Comparison of ENCODE assay signal across 8 cellular contexts in the genomic region with DNA sequence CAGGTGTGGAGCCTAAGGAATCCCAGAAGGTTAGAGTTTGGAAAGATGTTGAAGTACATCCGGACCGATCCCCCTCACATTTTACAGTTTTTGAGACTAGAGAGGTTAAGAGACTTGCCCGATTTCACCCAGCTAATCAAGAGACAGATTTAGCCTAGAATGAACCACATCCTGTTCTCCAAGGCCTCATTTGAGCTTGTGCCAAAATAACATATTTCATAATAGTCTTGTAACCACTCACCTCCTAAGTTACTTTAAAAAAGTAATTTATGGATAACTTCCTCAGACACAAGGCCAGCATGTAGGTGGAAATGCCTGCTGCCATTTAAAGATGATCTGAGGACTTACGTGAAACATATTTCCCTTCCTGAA. TPM values are rescaled to one million over a fixed set of nuclear protein-coding genes. Genes with fewer than 3 reads are reported as not detected.
DNase-seq lines count a peak whose midpoint lies in the region; ATAC-seq and TF ChIP-seq lines count a peak whose summit lies in the region.

No MANE protein-coding gene starts in this region.

- H3K4me3 ChIP-seq in suprapubic skin (no peak overlapping the region), aorta (ENCODE audit: low read length in 2 of 2) (no peak overlapping the region)

- H3K9me3 ChIP-seq in suprapubic skin (no peaks in the 10 kb centered on the region), aorta (ENCODE audit: control insufficient read depth, low read length) (no peaks in the 10 kb centered on the region)

- H3K36me3 ChIP-seq in suprapubic skin = no peaks in the 10 kb centered on the region
- H3K36me3 ChIP-seq in aorta (ENCODE audit: control insufficient read depth in 1 of 2, insufficient read depth in 2 of 2, low read length in 1 of 2) = no peaks in the 10 kb centered on the region

- intact Hi-C loops in aorta (cut with DNase I) = no loop called here

- ATAC-seq in GM18498 (IDR thresholded peaks at IDR 0.05; ENCODE audit: unreplicated experiment) (peak; percentile 50), HG02943 (IDR thresholded peaks at IDR 0.05; ENCODE audit: low read depth, unreplicated experiment) (peak; percentile 41), aorta (ENCODE audit: low FRiP score) (no peak)

- peak; percentile 47 for DNase-seq in SIG-M5 (lab: John Stamatoyannopoulos, UW)
- peak; percentile 85 for DNase-seq in fibroblast of peridontal ligament (ENCODE audit: extremely low read depth)
- DNase-seq in suprapubic skin (ENCODE audit: low spot score in 2 of 2) = no peak
- DNase-seq in aorta = no peak
- DNase-seq in NCI-H1105 treated with DMSO at 0.1 percent for 48 hours (lab: John Stamatoyannopoulos, UW) = no peak
- DNase-seq in NCI-H510A (lab: John Stamatoyannopoulos, UW) = no peak

- H3K27me3 ChIP-seq in suprapubic skin = no peaks in the 10 kb centered on the region
- no peaks in the 10 kb centered on the region for H3K27me3 ChIP-seq in aorta (ENCODE audit: control insufficient read depth in 1 of 2, insufficient read depth in 2 of 2, low read length in 1 of 2)

- H3K27ac ChIP-seq in suprapubic skin (peak overlapping the region; percentile 17), aorta (ENCODE audit: low read depth in 1 of 2, low read length in 2 of 2) (no peak overlapping the region)

- no peak for TF ChIP-seq EP300 in suprapubic skin (IDR thresholded peaks at IDR 0.05)

- no peak for TF ChIP-seq POLR2A in suprapubic skin (IDR thresholded peaks at IDR 0.05)

- TF ChIP-seq CTCF in suprapubic skin (IDR thresholded peaks at IDR 0.05) = no peak

- 47% methylated on average over 4 of the region's 4 CpGs for WGBS in suprapubic skin
- WGBS in aorta, 2 donors = 58% methylated on average over 4 of the region's 4 CpGs

- H3K4me1 ChIP-seq in suprapubic skin (peaks cover 33% of the 10 kb centered on the region), aorta (ENCODE audit: control insufficient read depth in 1 of 2, insufficient read depth in 2 of 2, low read length in 2 of 2) (peaks cover 2% of the 10 kb centered on the region in 2 donors)

RNA-seq across cellular contexts. Expression of a gene that starts 39.8 kb away (rescaled TPM):
- 10 to 100 TPM in 2 of 4 donors, 1 to 10 TPM in 2; 7.1 to 14.2 (median 11.0) TPM for total RNA-seq in suprapubic skin
- total RNA-seq in aorta = 10 to 100 TPM; 16.3 to 24.4 TPM
- polyA plus RNA-seq in aorta = 10 to 100 TPM in 1 of 2 donors, 1 to 10 TPM in 1; 8.0 to 15.0 TPM

Comparison
In these comparisons a context has a peak if more than half of its experiments do, and no peak if none do; other contexts are left out.
1. DNase-seq: peak in SIG-M5 (single experiment) and fibroblast of peridontal ligament (single experiment); none in suprapubic skin (0 of 2), aorta (0 of 2), NCI-H1105 treated with DMSO at 0.1 percent for 48 hours (single experiment) and NCI-H510A (single experiment).